Comparison of ENCODE assay signal across 7 cellular contexts in the genomic region with DNA sequence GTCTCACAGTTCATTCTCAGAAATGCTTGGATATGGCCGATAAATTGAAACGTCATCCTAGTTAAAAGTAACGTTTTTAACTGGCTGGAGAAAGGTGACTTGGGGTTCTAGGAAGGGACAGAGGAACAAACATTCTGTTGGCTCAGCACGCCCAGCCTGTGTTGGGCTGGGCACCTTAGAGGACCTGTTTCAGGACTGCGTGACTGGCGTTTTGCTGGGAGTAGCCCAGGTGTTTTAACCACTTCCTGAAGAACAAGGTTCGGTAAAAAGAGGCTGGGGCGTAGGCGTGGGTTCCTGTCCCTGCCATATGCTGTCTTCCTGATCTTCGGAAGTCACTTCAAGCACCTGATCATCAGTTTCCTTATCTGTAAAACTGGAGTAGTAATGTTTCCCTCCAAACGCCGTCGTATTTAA. TPM values are rescaled to one million over a fixed set of nuclear protein-coding genes. Genes with fewer than 3 reads are reported as not detected.
DNase-seq lines count a peak whose midpoint lies in the region; ATAC-seq and TF ChIP-seq lines count a peak whose summit lies in the region.

No MANE protein-coding gene starts in this region.

- no peak for TF ChIP-seq EP300 in gastroesophageal sphincter (IDR thresholded peaks at IDR 0.05)

- peaks cover 21% of the 10 kb centered on the region for H3K4me1 ChIP-seq in Karpas-422 (ENCODE audit: low read length)
- H3K4me1 ChIP-seq in gastroesophageal sphincter = peaks cover 0 to 47% (median 21%) of the 10 kb centered on the region in 3 donors

- DNase-seq in Karpas-422 = no peak
- DNase-seq in activated T-cell treated with anti-CD3 and anti-CD28 coated beads for 4 hours = peak; percentile 35
- peak; percentile 62 to 75 for DNase-seq in stimulated activated CD4-positive, alpha-beta T cell treated with anti-CD3 and anti-CD28 coated beads, Interleukin-2, amount 100 ng/mL, for 24 hours
- no peak for DNase-seq in KG1 (lab: John Stamatoyannopoulos, UW)
- no peak for DNase-seq in NCI-H2171 (lab: John Stamatoyannopoulos, UW)

- H3K9me3 ChIP-seq in Karpas-422 (ENCODE audit: low read length) = no peaks in the 10 kb centered on the region
- H3K9me3 ChIP-seq in gastroesophageal sphincter = no peaks in the 10 kb centered on the region

- peaks cover 23% of the 10 kb centered on the region for H4K20me1 ChIP-seq in Karpas-422 (ENCODE audit: insufficient read depth, low read depth, low read length)

- peak; percentile 23 for ATAC-seq in GM19324 (IDR thresholded peaks at IDR 0.05; ENCODE audit: low FRiP score, unreplicated experiment)
- ATAC-seq in gastroesophageal sphincter = no peak

- no peaks in the 10 kb centered on the region for H3K9me2 ChIP-seq in Karpas-422 (replicated peaks; ENCODE audit: insufficient read depth, low read length)

- no peaks in the 10 kb centered on the region for H3K79me2 ChIP-seq in Karpas-422 (ENCODE audit: low read length)

- H2AFZ ChIP-seq in Karpas-422 (ENCODE audit: low read length) = no peak overlapping the region

- 52 to 64% methylated on average over 5 to 12 of the region's 13 CpGs for WGBS in gastroesophageal sphincter (ENCODE audit: low coverage in 1 of 2), 2 donors

- peak overlapping the region; percentile 85 for H3K4me2 ChIP-seq in Karpas-422 (ENCODE audit: low read depth, low read length, poor library complexity, severe bottlenecking)

- no peak for TF ChIP-seq CTCF in gastroesophageal sphincter (IDR thresholded peaks at IDR 0.05)

- H3K27me3 ChIP-seq in Karpas-422 (ENCODE audit: low read length) (no peaks in the 10 kb centered on the region; the same call in 1 of the 2 replicates), gastroesophageal sphincter (no peaks in the 10 kb centered on the region)

- TF ChIP-seq POLR2A in gastroesophageal sphincter (IDR thresholded peaks at IDR 0.05) = no peak

- H3K36me3 ChIP-seq in Karpas-422 (ENCODE audit: insufficient read depth, low read length) (no peaks in the 10 kb centered on the region), gastroesophageal sphincter (peaks cover 0 to 13% of the 10 kb centered on the region in 2 donors)

- H3K27ac ChIP-seq in Karpas-422 (ENCODE audit: low read length) (no peak overlapping the region), gastroesophageal sphincter (peak overlapping the region in 3 of 4 donors; percentile 98 to 99 (median 98))

- peak overlapping the region; percentile 94; the same call in 1 of the 2 replicates for H3K9ac ChIP-seq in Karpas-422 (ENCODE audit: low read length)

- H3K4me3 ChIP-seq in Karpas-422 (ENCODE audit: low read length) (peak overlapping the region; percentile 83; the same call in 1 of the 2 replicates), gastroesophageal sphincter (peak overlapping the region in 1 of 2 donors; percentile 96)

RNA-seq across cellular contexts. Expression of gene TLNRD1, which starts 1.1 kb away (rescaled TPM):
- 5.4 and 12.8 TPM in 2 replicates for total RNA-seq in Karpas-422 (2014; rRNA removed; shearing (Covaris generic); ENCODE audit: low replicate concordance)
- total RNA-seq in gastroesophageal sphincter = 10 to 100 TPM; 17.0 to 31.9 (median 25.9) TPM

RNA-seq across cellular contexts. Expression of gene MESD, which starts 10.0 kb away (rescaled TPM):
- total RNA-seq in Karpas-422 (2014; rRNA removed; shearing (Covaris generic); ENCODE audit: low replicate concordance) = 10.9 and 13.7 TPM in 2 replicates
- total RNA-seq in gastroesophageal sphincter = 10 to 100 TPM; 16.2 to 26.9 (median 20.1) TPM

Comparison
In these comparisons a context has a peak if more than half of its experiments do, and no peak if none do; other contexts are left out.
1. DNase-seq: peak in activated T-cell treated with anti-CD3 and anti-CD28 coated beads for 4 hours (single experiment) and stimulated activated CD4-positive, alpha-beta T cell treated with anti-CD3 and anti-CD28 coated beads, Interleukin-2, amount 100 ng/mL, for 24 hours (2 of 2); none in Karpas-422 (single experiment), KG1 (single experiment) and NCI-H2171 (single experiment).